Comparison of ENCODE assay signal across 1 cellular context in the genomic region with DNA sequence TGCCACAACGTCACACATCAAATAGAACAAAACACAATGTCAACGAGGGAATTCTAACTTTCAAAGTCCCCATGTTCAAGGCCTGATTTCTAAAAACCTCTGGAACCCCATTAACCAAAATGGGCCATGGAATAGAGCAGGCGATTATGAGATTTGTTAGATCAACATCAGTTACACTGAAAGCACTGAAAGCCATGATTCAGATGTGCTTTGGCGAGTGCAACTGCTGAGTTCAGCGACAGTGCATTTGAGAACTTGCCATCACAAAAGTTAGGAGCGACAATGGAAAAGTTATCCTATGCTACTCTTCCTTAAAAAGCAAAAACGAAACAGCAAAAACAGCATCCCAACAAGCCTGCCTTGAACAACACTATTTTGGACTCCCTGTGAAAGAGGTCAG.
TF ChIP-seq lines count a peak whose summit lies in the region.

No MANE protein-coding gene starts in this region.

TF ChIP-seq in GM23338, 12 proteins besides CTCF, POLR2A, EP300 and RAD21:
- TF ChIP-seq, protein P1, sequence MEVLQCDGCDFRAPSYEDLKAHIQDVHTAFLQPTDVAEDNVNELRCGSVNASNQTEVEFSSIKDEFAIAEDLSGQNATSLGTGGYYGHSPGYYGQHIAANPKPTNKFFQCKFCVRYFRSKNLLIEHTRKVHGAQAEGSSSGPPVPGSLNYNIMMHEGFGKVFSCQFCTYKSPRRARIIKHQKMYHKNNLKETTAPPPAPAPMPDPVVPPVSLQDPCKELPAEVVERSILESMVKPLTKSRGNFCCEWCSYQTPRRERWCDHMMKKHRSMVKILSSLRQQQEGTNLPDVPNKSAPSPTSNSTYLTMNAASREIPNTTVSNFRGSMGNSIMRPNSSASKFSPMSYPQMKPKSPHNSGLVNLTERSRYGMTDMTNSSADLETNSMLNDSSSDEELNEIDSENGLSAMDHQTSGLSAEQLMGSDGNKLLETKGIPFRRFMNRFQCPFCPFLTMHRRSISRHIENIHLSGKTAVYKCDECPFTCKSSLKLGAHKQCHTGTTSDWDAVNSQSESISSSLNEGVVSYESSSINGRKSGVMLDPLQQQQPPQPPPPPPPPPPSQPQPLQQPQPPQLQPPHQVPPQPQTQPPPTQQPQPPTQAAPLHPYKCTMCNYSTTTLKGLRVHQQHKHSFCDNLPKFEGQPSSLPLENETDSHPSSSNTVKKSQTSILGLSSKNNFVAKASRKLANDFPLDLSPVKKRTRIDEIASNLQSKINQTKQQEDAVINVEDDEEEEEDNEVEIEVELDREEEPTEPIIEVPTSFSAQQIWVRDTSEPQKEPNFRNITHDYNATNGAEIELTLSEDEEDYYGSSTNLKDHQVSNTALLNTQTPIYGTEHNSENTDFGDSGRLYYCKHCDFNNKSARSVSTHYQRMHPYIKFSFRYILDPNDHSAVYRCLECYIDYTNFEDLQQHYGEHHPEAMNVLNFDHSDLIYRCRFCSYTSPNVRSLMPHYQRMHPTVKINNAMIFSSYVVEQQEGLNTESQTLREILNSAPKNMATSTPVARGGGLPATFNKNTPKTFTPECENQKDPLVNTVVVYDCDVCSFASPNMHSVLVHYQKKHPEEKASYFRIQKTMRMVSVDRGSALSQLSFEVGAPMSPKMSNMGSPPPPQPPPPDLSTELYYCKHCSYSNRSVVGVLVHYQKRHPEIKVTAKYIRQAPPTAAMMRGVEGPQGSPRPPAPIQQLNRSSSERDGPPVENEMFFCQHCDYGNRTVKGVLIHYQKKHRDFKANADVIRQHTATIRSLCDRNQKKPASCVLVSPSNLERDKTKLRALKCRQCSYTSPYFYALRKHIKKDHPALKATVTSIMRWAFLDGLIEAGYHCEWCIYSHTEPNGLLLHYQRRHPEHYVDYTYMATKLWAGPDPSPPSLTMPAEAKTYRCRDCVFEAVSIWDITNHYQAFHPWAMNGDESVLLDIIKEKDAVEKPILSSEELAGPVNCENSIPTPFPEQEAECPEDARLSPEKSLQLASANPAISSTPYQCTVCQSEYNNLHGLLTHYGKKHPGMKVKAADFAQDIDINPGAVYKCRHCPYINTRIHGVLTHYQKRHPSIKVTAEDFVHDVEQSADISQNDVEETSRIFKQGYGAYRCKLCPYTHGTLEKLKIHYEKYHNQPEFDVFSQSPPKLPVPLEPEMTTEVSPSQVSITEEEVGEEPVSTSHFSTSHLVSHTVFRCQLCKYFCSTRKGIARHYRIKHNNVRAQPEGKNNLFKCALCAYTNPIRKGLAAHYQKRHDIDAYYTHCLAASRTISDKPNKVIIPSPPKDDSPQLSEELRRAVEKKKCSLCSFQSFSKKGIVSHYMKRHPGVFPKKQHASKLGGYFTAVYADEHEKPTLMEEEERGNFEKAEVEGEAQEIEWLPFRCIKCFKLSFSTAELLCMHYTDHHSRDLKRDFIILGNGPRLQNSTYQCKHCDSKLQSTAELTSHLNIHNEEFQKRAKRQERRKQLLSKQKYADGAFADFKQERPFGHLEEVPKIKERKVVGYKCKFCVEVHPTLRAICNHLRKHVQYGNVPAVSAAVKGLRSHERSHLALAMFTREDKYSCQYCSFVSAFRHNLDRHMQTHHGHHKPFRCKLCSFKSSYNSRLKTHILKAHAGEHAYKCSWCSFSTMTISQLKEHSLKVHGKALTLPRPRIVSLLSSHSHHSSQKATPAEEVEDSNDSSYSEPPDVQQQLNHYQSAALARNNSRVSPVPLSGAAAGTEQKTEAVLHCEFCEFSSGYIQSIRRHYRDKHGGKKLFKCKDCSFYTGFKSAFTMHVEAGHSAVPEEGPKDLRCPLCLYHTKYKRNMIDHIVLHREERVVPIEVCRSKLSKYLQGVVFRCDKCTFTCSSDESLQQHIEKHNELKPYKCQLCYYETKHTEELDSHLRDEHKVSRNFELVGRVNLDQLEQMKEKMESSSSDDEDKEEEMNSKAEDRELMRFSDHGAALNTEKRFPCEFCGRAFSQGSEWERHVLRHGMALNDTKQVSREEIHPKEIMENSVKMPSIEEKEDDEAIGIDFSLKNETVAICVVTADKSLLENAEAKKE (CRISPR knock-in tag; IDR thresholded peaks at IDR 0.05): no peak
- no peak for TF ChIP-seq CREB1 (CRISPR knock-in tag; IDR thresholded peaks at IDR 0.05; ENCODE audit: low read depth)
- TF ChIP-seq, protein P2, sequence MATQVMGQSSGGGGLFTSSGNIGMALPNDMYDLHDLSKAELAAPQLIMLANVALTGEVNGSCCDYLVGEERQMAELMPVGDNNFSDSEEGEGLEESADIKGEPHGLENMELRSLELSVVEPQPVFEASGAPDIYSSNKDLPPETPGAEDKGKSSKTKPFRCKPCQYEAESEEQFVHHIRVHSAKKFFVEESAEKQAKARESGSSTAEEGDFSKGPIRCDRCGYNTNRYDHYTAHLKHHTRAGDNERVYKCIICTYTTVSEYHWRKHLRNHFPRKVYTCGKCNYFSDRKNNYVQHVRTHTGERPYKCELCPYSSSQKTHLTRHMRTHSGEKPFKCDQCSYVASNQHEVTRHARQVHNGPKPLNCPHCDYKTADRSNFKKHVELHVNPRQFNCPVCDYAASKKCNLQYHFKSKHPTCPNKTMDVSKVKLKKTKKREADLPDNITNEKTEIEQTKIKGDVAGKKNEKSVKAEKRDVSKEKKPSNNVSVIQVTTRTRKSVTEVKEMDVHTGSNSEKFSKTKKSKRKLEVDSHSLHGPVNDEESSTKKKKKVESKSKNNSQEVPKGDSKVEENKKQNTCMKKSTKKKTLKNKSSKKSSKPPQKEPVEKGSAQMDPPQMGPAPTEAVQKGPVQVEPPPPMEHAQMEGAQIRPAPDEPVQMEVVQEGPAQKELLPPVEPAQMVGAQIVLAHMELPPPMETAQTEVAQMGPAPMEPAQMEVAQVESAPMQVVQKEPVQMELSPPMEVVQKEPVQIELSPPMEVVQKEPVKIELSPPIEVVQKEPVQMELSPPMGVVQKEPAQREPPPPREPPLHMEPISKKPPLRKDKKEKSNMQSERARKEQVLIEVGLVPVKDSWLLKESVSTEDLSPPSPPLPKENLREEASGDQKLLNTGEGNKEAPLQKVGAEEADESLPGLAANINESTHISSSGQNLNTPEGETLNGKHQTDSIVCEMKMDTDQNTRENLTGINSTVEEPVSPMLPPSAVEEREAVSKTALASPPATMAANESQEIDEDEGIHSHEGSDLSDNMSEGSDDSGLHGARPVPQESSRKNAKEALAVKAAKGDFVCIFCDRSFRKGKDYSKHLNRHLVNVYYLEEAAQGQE (IDR thresholded peaks at IDR 0.05; ENCODE audit: unreplicated experiment): no peak
- TF ChIP-seq JUNB (IDR thresholded peaks at IDR 0.05; ENCODE audit: unreplicated experiment): no peak
- no peak for TF ChIP-seq POLR2AphosphoS5 (IDR thresholded peaks at IDR 0.05; ENCODE audit: low read depth)
- no peak for TF ChIP-seq NANOG (IDR thresholded peaks at IDR 0.05; ENCODE audit: borderline replicate concordance)
- TF ChIP-seq ZNF331 (CRISPR knock-in tag; IDR thresholded peaks at IDR 0.05; ENCODE audit: low read depth): no peak
- no peak for TF ChIP-seq ETS1 (IDR thresholded peaks at IDR 0.05)
- no peak for TF ChIP-seq STAT1 (IDR thresholded peaks at IDR 0.05; ENCODE audit: unreplicated experiment)
- TF ChIP-seq EZH2phosphoT487 (IDR thresholded peaks at IDR 0.05; ENCODE audit: unreplicated experiment): no peak
- no peak for TF ChIP-seq EZH2 (IDR thresholded peaks at IDR 0.05; ENCODE audit: low read depth, unreplicated experiment)
- TF ChIP-seq ZNF114 (CRISPR knock-in tag; IDR thresholded peaks at IDR 0.05): no peak
